In the genomic region with DNA sequence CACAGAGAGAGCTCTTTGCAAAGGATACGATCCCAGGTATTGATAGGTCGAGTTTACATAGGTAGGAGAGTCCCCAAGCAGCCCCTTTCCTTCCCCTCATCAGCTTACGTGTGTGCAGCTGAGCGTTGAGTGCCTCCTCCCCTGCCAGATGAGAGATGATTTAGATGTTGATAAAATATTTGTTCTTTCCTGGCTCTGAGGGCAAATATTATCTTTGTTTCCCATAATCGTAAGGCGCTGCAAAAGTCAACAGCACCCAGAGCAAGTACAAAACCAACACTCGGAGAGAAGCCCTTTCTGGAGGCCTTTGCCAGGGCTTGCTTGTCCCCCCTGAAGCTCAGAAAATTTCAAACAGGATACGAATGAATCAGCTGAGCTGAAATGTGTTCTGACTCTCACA, we compare ENCODE assay signal across 12 cellular contexts.
DNase-seq lines count a peak whose midpoint lies in the region; ATAC-seq and TF ChIP-seq lines count a peak whose summit lies in the region.
"Had no signal": no experiment of that assay in that cellular context is flagged by ENCODE, and none has a peak within 500 bp of the region (broad histone marks: within the 10 kb centered on the region; RNA-seq: fewer than 3 reads in every experiment).

No MANE protein-coding gene starts in this region.

- peak overlapping the region; percentile 66 for H3K27ac ChIP-seq in hepatocyte
- H3K27ac ChIP-seq: BLaER1 treated with 17β-estradiol and CSF1 and Interleukin-3, amounts not matched to agents 10 nM and 100 nM; epithelial cell of prostate had no signal

- H3K36me3 ChIP-seq in hepatocyte (replicated peaks; ENCODE audit: insufficient read depth, low read depth), result no peaks in the 10 kb centered on the region
- H3K36me3 ChIP-seq: BLaER1 treated with 17β-estradiol and CSF1 and Interleukin-3, amounts not matched to agents 10 nM and 100 nM had no signal

- no peaks in the 10 kb centered on the region for H3K27me3 ChIP-seq in hepatocyte
- H3K27me3 ChIP-seq: BLaER1 treated with 17β-estradiol and CSF1 and Interleukin-3, amounts not matched to agents 10 nM and 100 nM had no signal

- no peaks in the 10 kb centered on the region for H3K9me2 ChIP-seq in hepatocyte (replicated peaks; ENCODE audit: insufficient read depth)

- H3K9me3 Mint-ChIP-seq in progenitor cell of endocrine pancreas (ENCODE audit: low read depth), result peaks cover 6% of the 10 kb centered on the region
- H3K9me3 Mint-ChIP-seq in stimulated activated memory B cell treated with anti-CD40 and anti-IgM and Interleukin-4, amounts not matched to agents 10 μg/mL and 1 μg/mL and 100 μg/mL, for 72 hours, result peaks cover 4% of the 10 kb centered on the region
- H3K9me3 Mint-ChIP-seq: activated T-cell treated with anti-CD3 and anti-CD28 coated beads, Interleukin-2, amount 50 U/mL, for 4 hours had no signal

- H3K79me2 ChIP-seq in hepatocyte, result no peaks in the 10 kb centered on the region

- WGBS in hepatocyte (ENCODE audit: low lambda C conversion rate, missing lambda C conversion rate), result 47% methylated on average over 8 of the region's 8 CpGs

- no peak for ATAC-seq in stimulated activated memory B cell treated with anti-CD40 and anti-IgM and Interleukin-4, amounts not matched to agents 10 μg/mL and 1 μg/mL and 100 μg/mL, for 72 hours
- ATAC-seq: activated T-cell treated with anti-CD3 and anti-CD28 coated beads, Interleukin-2, amount 50 U/mL, for 4 hours had no signal

- no peak overlapping the region for H2AFZ ChIP-seq in hepatocyte

- H3K4me3 Mint-ChIP-seq in progenitor cell of endocrine pancreas (ENCODE audit: low read depth), result no peak overlapping the region
- no peak overlapping the region for H3K4me3 Mint-ChIP-seq in stimulated activated memory B cell treated with anti-CD40 and anti-IgM and Interleukin-4, amounts not matched to agents 10 μg/mL and 1 μg/mL and 100 μg/mL, for 72 hours
- H3K4me3 Mint-ChIP-seq: activated T-cell treated with anti-CD3 and anti-CD28 coated beads, Interleukin-2, amount 50 U/mL, for 4 hours had no signal

- peak overlapping the region; percentile 74 for H3K4me2 ChIP-seq in hepatocyte
- H3K4me2 ChIP-seq: BLaER1 treated with 17β-estradiol and CSF1 and Interleukin-3, amounts not matched to agents 10 nM and 100 nM had no signal

- peak overlapping the region; percentile 82 for H3K27ac Mint-ChIP-seq in progenitor cell of endocrine pancreas
- H3K27ac Mint-ChIP-seq in stimulated activated memory B cell treated with anti-CD40 and anti-IgM and Interleukin-4, amounts not matched to agents 10 μg/mL and 1 μg/mL and 100 μg/mL, for 72 hours, result no peak overlapping the region

- H3K27me3 Mint-ChIP-seq in progenitor cell of endocrine pancreas, result no peaks in the 10 kb centered on the region
- H3K27me3 Mint-ChIP-seq in stimulated activated memory B cell treated with anti-CD40 and anti-IgM and Interleukin-4, amounts not matched to agents 10 μg/mL and 1 μg/mL and 100 μg/mL, for 72 hours, result peaks cover 9% of the 10 kb centered on the region

- TF ChIP-seq CTCF in hepatocyte (IDR thresholded peaks at IDR 0.05; ENCODE audit: poor library complexity) (no peak), progenitor cell of endocrine pancreas (IDR thresholded peaks at IDR 0.05; ENCODE audit: unreplicated experiment) (no peak)

- H3K4me1 Mint-ChIP-seq in progenitor cell of endocrine pancreas (ENCODE audit: low read depth), result peaks cover 50% of the 10 kb centered on the region
- no peaks in the 10 kb centered on the region for H3K4me1 Mint-ChIP-seq in stimulated activated memory B cell treated with anti-CD40 and anti-IgM and Interleukin-4, amounts not matched to agents 10 μg/mL and 1 μg/mL and 100 μg/mL, for 72 hours

- no peaks in the 10 kb centered on the region for H4K20me1 ChIP-seq in hepatocyte (ENCODE audit: insufficient read depth, poor library complexity, severe bottlenecking)
- H4K20me1 ChIP-seq: BLaER1 treated with 17β-estradiol and CSF1 and Interleukin-3, amounts not matched to agents 10 nM and 100 nM had no signal

- DNase-seq in NCI-H1092 (lab: John Stamatoyannopoulos, UW) (peak; percentile 12), NCI-H748 (lab: John Stamatoyannopoulos, UW; ENCODE audit: unreplicated experiment) (peak; percentile 77), hepatocyte (ENCODE audit: low spot score) (no peak), progenitor cell of endocrine pancreas (ENCODE audit: low spot score, unreplicated experiment) (no peak), GOT3 (lab: John Stamatoyannopoulos, UW) (no peak), amygdala (lab: John Stamatoyannopoulos, UW) (no peak)
- DNase-seq: activated CD4-positive, alpha-beta T cell treated with anti-CD3 and anti-CD28 coated beads, Interleukin-2, amount 50 U/mL, for 1 hour; activated T-cell treated with anti-CD3 and anti-CD28 coated beads, Interleukin-2, amount 50 U/mL, for 4 hours; kidney had no signal

- H3K9me3 ChIP-seq in hepatocyte (ENCODE audit: low read depth), result no peaks in the 10 kb centered on the region
- H3K9me3 ChIP-seq: BLaER1 treated with 17β-estradiol and CSF1 and Interleukin-3, amounts not matched to agents 10 nM and 100 nM had no signal

- peaks cover 9% of the 10 kb centered on the region for H3K36me3 Mint-ChIP-seq in progenitor cell of endocrine pancreas (ENCODE audit: insufficient read depth)
- no peaks in the 10 kb centered on the region for H3K36me3 Mint-ChIP-seq in stimulated activated memory B cell treated with anti-CD40 and anti-IgM and Interleukin-4, amounts not matched to agents 10 μg/mL and 1 μg/mL and 100 μg/mL, for 72 hours

- peaks cover 44% of the 10 kb centered on the region for H3K4me1 ChIP-seq in hepatocyte (ENCODE audit: insufficient read depth)
- H3K4me1 ChIP-seq: BLaER1 treated with 17β-estradiol and CSF1 and Interleukin-3, amounts not matched to agents 10 nM and 100 nM had no signal

- H3K4me3 ChIP-seq in hepatocyte, result no peak overlapping the region
- H3K4me3 ChIP-seq: BLaER1 treated with 17β-estradiol and CSF1 and Interleukin-3, amounts not matched to agents 10 nM and 100 nM had no signal

Comparison
In these comparisons a context has a peak if more than half of its experiments do, and no peak if none do; other contexts are left out.
1. DNase-seq: peak in NCI-H1092 (single experiment) and NCI-H748 (single experiment); none in hepatocyte (single experiment), progenitor cell of endocrine pancreas (single experiment), GOT3 (single experiment) and amygdala (0 of 56).